ENCODE assay signal across 11 cellular contexts in genomic region chr10:132802048-132802447, GRCh38. TPM values are rescaled to one million over a fixed set of nuclear protein-coding genes. Genes with fewer than 3 reads are reported as not detected.
"Had no signal": no experiment of that assay in that cellular context is flagged by ENCODE, and none has a peak within 500 bp of the region (broad histone marks: within the 10 kb centered on the region; RNA-seq: fewer than 3 reads in every experiment).

No MANE protein-coding gene starts in this region.

- DNase-seq: GOT3, H9, HCEC 1CT, HFFc6, IMR-90, Karpas-422, KBM-7 had no signal

- H3K9ac ChIP-seq: KMS-11 had no signal

- H3K27ac ChIP-seq: KMS-11 had no signal

- H3K4me2 ChIP-seq: KMS-11 had no signal

- H3K4me3 Mint-ChIP-seq: H9, HFFc6 had no signal

- FAIRE-seq: H54, HTR-8/SVneo had no signal

- H3K27ac Mint-ChIP-seq: H9, HFFc6 had no signal

RNA-seq across cellular contexts. Expression of gene NKX6-2, which starts 16.1 kb away (rescaled TPM):
- total RNA-seq: HFFc6, HT-29, IMR-90 had no signal
- polyA plus RNA-seq: IMR-90 had no signal
